In genomic region chr1:98053471-98054366, GRCh38 we compare ENCODE assay signal across 8 cellular contexts.
DNase-seq lines count a peak whose midpoint lies in the region; ATAC-seq and TF ChIP-seq lines count a peak whose summit lies in the region.

No MANE protein-coding gene starts in this region.

- no peaks in the 10 kb centered on the region for H3K9me3 Mint-ChIP-seq in activated CD4-positive, alpha-beta T cell treated with anti-CD3 and anti-CD28 coated beads, Interleukin-2, amount 10 ng/mL, durations not matched to agents 24 days and 14 days

- TF ChIP-seq POLR2A in NB4 (IDR thresholded peaks at IDR 0.05; ENCODE audit: extremely low read depth, insufficient read length) (no peak), lower leg skin (IDR thresholded peaks at IDR 0.05) (no peak)

- no peak overlapping the region for H3K27ac Mint-ChIP-seq in activated CD4-positive, alpha-beta T cell treated with anti-CD3 and anti-CD28 coated beads, Interleukin-2, amount 10 ng/mL, durations not matched to agents 24 days and 14 days

- peaks cover 87% of the 10 kb centered on the region for H3K27me3 Mint-ChIP-seq in activated CD4-positive, alpha-beta T cell treated with anti-CD3 and anti-CD28 coated beads, Interleukin-2, amount 10 ng/mL, durations not matched to agents 24 days and 14 days

- H3K4me1 Mint-ChIP-seq in activated CD4-positive, alpha-beta T cell treated with anti-CD3 and anti-CD28 coated beads, Interleukin-2, amount 10 ng/mL, durations not matched to agents 24 days and 14 days = peaks cover 19% of the 10 kb centered on the region

- intact Hi-C loops in activated CD4-positive, alpha-beta T cell treated with anti-CD3 and anti-CD28 coated beads, Interleukin-2, amount 10 ng/mL, durations not matched to agents 24 days and 14 days (cut with micrococcal nuclease) = loop anchor here (1.0 to 5.0 kb wide), 6 partner anchors 233 to 1087 kb away; no protein-coding TSS in a partner anchor
- intact Hi-C loops in lower leg skin (cut with DNase I; ENCODE audit: low total_unique reads) = no loop called here

- peak; percentile 49 for TF ChIP-seq CTCF in NB4 (IDR thresholded peaks at IDR 0.05; ENCODE audit: low read depth, low read length)
- TF ChIP-seq CTCF in lower leg skin (IDR thresholded peaks at IDR 0.05) = no peak

- peak overlapping the region; percentile 46 for H3K4me3 ChIP-seq in NB4 (ENCODE audit: low read depth, low read length)
- H3K4me3 ChIP-seq in lower leg skin (ENCODE audit: low read depth, poor library complexity, severe bottlenecking) = peak overlapping the region; percentile 21

- H3K4me3 Mint-ChIP-seq in activated CD4-positive, alpha-beta T cell treated with anti-CD3 and anti-CD28 coated beads, Interleukin-2, amount 10 ng/mL, durations not matched to agents 24 days and 14 days = peak overlapping the region; percentile 68

- no peaks in the 10 kb centered on the region for H3K36me3 Mint-ChIP-seq in activated CD4-positive, alpha-beta T cell treated with anti-CD3 and anti-CD28 coated beads, Interleukin-2, amount 10 ng/mL, durations not matched to agents 24 days and 14 days (ENCODE audit: low read depth)

- WGBS in lower leg skin, 2 donors = 3 to 5% methylated on average over 48 to 81 of the region's 81 CpGs

- peak; percentile 97 for ATAC-seq in HG02588 (IDR thresholded peaks at IDR 0.05; ENCODE audit: unreplicated experiment)

- DNase-seq in NCI-H2081 (lab: John Stamatoyannopoulos, UW) (peak; percentile 40 to 42), NCI-H2081 treated with DMSO at 0.1 percent for 48 hours (lab: John Stamatoyannopoulos, UW) (no peak), NB4 (ENCODE audit: low read depth) (peak; percentile 69), ecto neural progenitor cell (ENCODE audit: low spot score) (peak; percentile 86), lower leg skin (ENCODE audit: low spot score in 2 of 2) (no peak)
- DNase-seq in activated CD4-positive, alpha-beta T cell treated with anti-CD3 and anti-CD28 coated beads, Interleukin-2, amount 10 ng/mL, durations not matched to agents 24 days and 14 days = peak; percentile 89
- peak; percentile 28 to 64 for DNase-seq in stimulated activated CD4-positive, alpha-beta T cell treated with anti-CD3 and anti-CD28 coated beads, Interleukin-4, amount 100 ng/mL, for 4 hours

Comparison
In these comparisons a context has a peak if more than half of its experiments do, and no peak if none do; other contexts are left out.
1. DNase-seq: peak in NCI-H2081 (2 of 2), NB4 (single experiment), activated CD4-positive, alpha-beta T cell treated with anti-CD3 and anti-CD28 coated beads, Interleukin-2, amount 10 ng/mL, durations not matched to agents 24 days and 14 days (single experiment), ecto neural progenitor cell (single experiment) and stimulated activated CD4-positive, alpha-beta T cell treated with anti-CD3 and anti-CD28 coated beads, Interleukin-4, amount 100 ng/mL, for 4 hours (2 of 2); none in NCI-H2081 treated with DMSO at 0.1 percent for 48 hours (single experiment) and lower leg skin (0 of 2).